In genomic region chr5:10620346-10620745, GRCh38 we compare ENCODE assay signal across 29 cellular contexts. TPM values are rescaled to one million over a fixed set of nuclear protein-coding genes. Genes with fewer than 3 reads are reported as not detected.
A peak's percentile ranks its signal among the peaks of the same experiment; 100 is the strongest.
DNase-seq lines count a peak whose midpoint lies in the region; ATAC-seq, FAIRE-seq and TF ChIP-seq lines count a peak whose summit lies in the region.
"Had no signal": no experiment of that assay in that cellular context is flagged by ENCODE, and none has a peak within 500 bp of the region (broad histone marks: within the 10 kb centered on the region; RNA-seq: fewer than 3 reads in every experiment).

No MANE protein-coding gene starts in this region.

- H3K36me3 ChIP-seq in GM12878 (ENCODE audit: control insufficient read depth in 2 of 2, insufficient read depth in 2 of 2, low read length in 1 of 2), result peaks cover 26 to 32% of the 10 kb centered on the region in 2 experiments; a peak in 3 of 4 replicates
- H3K36me3 ChIP-seq: adrenal gland, transverse colon had no signal

- peak overlapping the region; percentile 53 for H3K27ac ChIP-seq in GM12878 (ENCODE audit: control insufficient read depth, insufficient read depth)
- H3K27ac ChIP-seq: A549, adrenal gland, transverse colon had no signal

- WGBS in GM12878 (ENCODE audit: insufficient coverage, insufficient replicate concordance, low lambda C conversion rate, missing lambda C conversion rate), result 26% methylated on average over 3 of the region's 3 CpGs

- TF ChIP-seq RAD21 in GM12878 (IDR thresholded peaks at IDR 0.05; ENCODE audit: insufficient read depth, low read depth, low read length), result no peak

- no TSS peak for BruUV-seq in GM12878 (replicated peaks; lab: Mats Ljungman, UMichigan)

- no peaks in the 10 kb centered on the region for H4K20me1 ChIP-seq in GM12878 (ENCODE audit: control insufficient read depth, insufficient read depth)

- FAIRE-seq in GM12878 (lab: Jason Lieb, UNC), result no peak
- FAIRE-seq: A549, GM19239, H54, TTC549 had no signal

- H3K4me1 ChIP-seq in GM12878 (ENCODE audit: control insufficient read depth, insufficient read depth, low read length), result peaks cover 13% of the 10 kb centered on the region
- H3K4me1 ChIP-seq: A549, adrenal gland had no signal

- ATAC-seq in GM18508 (IDR thresholded peaks at IDR 0.05; ENCODE audit: insufficient read depth, unreplicated experiment) (peak; percentile 50), GM19463 (IDR thresholded peaks at IDR 0.05; ENCODE audit: unreplicated experiment) (peak; percentile 38), HG03095 (IDR thresholded peaks at IDR 0.05; ENCODE audit: unreplicated experiment) (peak; percentile 51), GM12878 (peak; percentile 80)
- ATAC-seq: A549; effector memory CD8-positive, alpha-beta T cell; left cardiac atrium; PC-3; Right ventricle myocardium inferior; T-helper 17 cell had no signal

- no peak for TF ChIP-seq CTCF in GM12878 (IDR thresholded peaks at IDR 0.05 in 2 of 3, conservative IDR thresholded peaks at IDR 0.05 in 1 of 3; ENCODE audit: control insufficient read depth in 2 of 3, extremely low read depth in 1 of 3, insufficient read depth in 1 of 3, low read depth in 3 of 3, low read length in 3 of 3)

- intact Hi-C loops in GM12878 (cut with micrococcal nuclease; ENCODE audit: unreplicated experiment), result no loop called here

- no peak overlapping the region for H2AFZ ChIP-seq in GM12878 (ENCODE audit: control insufficient read depth, low read depth, low read length)

- in situ Hi-C loops in GM12878 (cut with MboI), result no loop called here

- H3K4me3 ChIP-seq in GM12878, result no peak overlapping the region
- H3K4me3 ChIP-seq: A549, adrenal gland, transverse colon had no signal

- RAD21 ChIA-PET in GM12878 (lab: Charles Lee; ENCODE audit: unreplicated experiment), result interaction anchor here (1.0 to 3.2 kb wide), 7 partner anchors 11 to 166 kb away, joined by 3 to 19 read pairs (median 8); no protein-coding TSS in a partner anchor

- H3K9ac ChIP-seq in GM12878 (ENCODE audit: control insufficient read depth, insufficient read depth, low read length), result no peak overlapping the region

- no peaks in the 10 kb centered on the region for H3K9me3 ChIP-seq in GM12878 (replicated peaks; ENCODE audit: control insufficient read depth, insufficient read depth, low read length)
- H3K9me3 ChIP-seq: adrenal gland, transverse colon had no signal

- SMC1A ChIA-PET in GM12878 (lab: Charles Lee; ENCODE audit: uncharacterized antibody, unreplicated experiment), result interaction anchor here (0.8 to 12.0 kb wide), 22 partner anchors 9 to 199 kb away, joined by 3 to 192 read pairs (median 4); no protein-coding TSS in a partner anchor

- no peak for DNase-seq in GM12878 (ENCODE audit: low read depth, low spot score)
- no peak for DNase-seq in RKO (ENCODE audit: low spot score)
- DNase-seq in activated T-cell treated with anti-CD3 and anti-CD28 coated beads, Interleukin-2, amount 50 U/mL, for 1 hour, result no peak
- DNase-seq in NCI-H187 treated with DMSO at 0.1 percent for 48 hours (lab: John Stamatoyannopoulos, UW), result no peak
- DNase-seq in NCI-H345 (lab: John Stamatoyannopoulos, UW), result no peak
- DNase-seq: activated CD4-positive, alpha-beta memory T cell treated with anti-CD3 and anti-CD28 coated beads for 36 hours; activated CD4-positive, alpha-beta T cell treated with anti-CD3 and anti-CD28 coated beads for 1 hour; activated CD8-positive, alpha-beta memory T cell treated with anti-CD3 and anti-CD28 coated beads, Interleukin-2, amount 50 U/mL, for 4 hours; activated naive CD4-positive, alpha-beta T cell treated with anti-CD3 and anti-CD28 coated beads, Interleukin-2, amount 10 ng/mL, durations not matched to agents 7 days and 5 days; adrenal gland; CD4-positive, CD25-positive, alpha-beta regulatory T cell; effector memory CD8-positive, alpha-beta T cell; immature natural killer cell; left cardiac atrium; MV-4-11; NCI-H146; NCI-H510A; PC-3; stimulated activated CD4-positive, alpha-beta T cell treated with anti-CD3 and anti-CD28 coated beads, Interleukin-4, amount 100 ng/mL, for 24 hours; T-helper 17 cell; transverse colon had no signal

- no peaks in the 10 kb centered on the region for H3K27me3 ChIP-seq in GM12878 (replicated peaks in 1 of 2; ENCODE audit: control insufficient read depth in 2 of 2, insufficient read depth in 2 of 2, low read length in 1 of 2)
- H3K27me3 ChIP-seq: adrenal gland, transverse colon had no signal

- POLR2A ChIA-PET in GM12878 (lab: Charles Lee), result interaction anchor here (0.8 to 1.9 kb wide), 4 partner anchors 13 to 83 kb away, joined by 3 to 15 read pairs (median 6); no protein-coding TSS in a partner anchor

- peaks cover 43% of the 10 kb centered on the region for H3K79me2 ChIP-seq in GM12878 (ENCODE audit: control insufficient read depth, insufficient read depth, low read length)

- peak in 1 of 2 experiments; percentile 9; a peak in 1 of 4 replicates for TF ChIP-seq EP300 in GM12878 (IDR thresholded peaks at IDR 0.05; ENCODE audit: borderline replicate concordance in 1 of 2, control insufficient read depth in 1 of 2, low read depth in 2 of 2, low read length in 2 of 2)

- CTCF ChIA-PET in GM12878 (lab: Yijun Ruan, JAX), result interaction anchor here (0.8 to 2.7 kb wide), 10 partner anchors 8 to 168 kb away, joined by 3 to 26 read pairs (median 6); no protein-coding TSS in a partner anchor

- H3K4me2 ChIP-seq in GM12878 (ENCODE audit: control insufficient read depth, insufficient read depth), result no peak overlapping the region; the same call in 1 of the 2 replicates
- H3K4me2 ChIP-seq: A549 had no signal

- TF ChIP-seq POLR2A in GM12878 (IDR thresholded peaks at IDR 0.05; ENCODE audit: low read depth, low read length), result no peak

TF ChIP-seq in GM12878, 131 proteins besides CTCF, POLR2A, EP300 and RAD21 (continues in another document):
- TF ChIP-seq PAX8 (IDR thresholded peaks at IDR 0.05), result no peak
- TF ChIP-seq KAT2A (conservative IDR thresholded peaks at IDR 0.05; ENCODE audit: control insufficient read depth, low read depth, low read length), result no peak
- TF ChIP-seq, protein P1, sequence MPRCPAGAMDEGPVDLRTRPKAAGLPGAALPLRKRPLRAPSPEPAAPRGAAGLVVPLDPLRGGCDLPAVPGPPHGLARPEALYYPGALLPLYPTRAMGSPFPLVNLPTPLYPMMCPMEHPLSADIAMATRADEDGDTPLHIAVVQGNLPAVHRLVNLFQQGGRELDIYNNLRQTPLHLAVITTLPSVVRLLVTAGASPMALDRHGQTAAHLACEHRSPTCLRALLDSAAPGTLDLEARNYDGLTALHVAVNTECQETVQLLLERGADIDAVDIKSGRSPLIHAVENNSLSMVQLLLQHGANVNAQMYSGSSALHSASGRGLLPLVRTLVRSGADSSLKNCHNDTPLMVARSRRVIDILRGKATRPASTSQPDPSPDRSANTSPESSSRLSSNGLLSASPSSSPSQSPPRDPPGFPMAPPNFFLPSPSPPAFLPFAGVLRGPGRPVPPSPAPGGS (IDR thresholded peaks at IDR 0.05; ENCODE audit: borderline replicate concordance, insufficient read depth, low read depth, low read length, poor library complexity, severe bottlenecking), result no peak
- no peak for TF ChIP-seq HSF1 (IDR thresholded peaks at IDR 0.05; ENCODE audit: low read depth, low read length)
- TF ChIP-seq PML (IDR thresholded peaks at IDR 0.05; ENCODE audit: low read length), result no peak; the same call in 1 of the 2 replicates
- no peak for TF ChIP-seq MLLT1 (IDR thresholded peaks at IDR 0.05)
- no peak for TF ChIP-seq ZNF384 (IDR thresholded peaks at IDR 0.05; ENCODE audit: borderline replicate concordance, low read depth, low read length)
- TF ChIP-seq TBL1XR1 (IDR thresholded peaks at IDR 0.05; ENCODE audit: low read depth, low read length), result no peak
- TF ChIP-seq MYC (IDR thresholded peaks at IDR 0.05; ENCODE audit: insufficient read depth, insufficient read length, insufficient replicate concordance, low read length, severe bottlenecking), result no peak

RNA-seq across cellular contexts. Expression of gene ANKRD33B, which starts 56.5 kb away (rescaled TPM):
- 51.1 and 53.7 TPM in 2 replicates for total RNA-seq in GM12878 (2013; cell fraction: nucleolus; rRNA removed)
- total RNA-seq in GM12878 (2014; rRNA removed) (17.0 and 18.6 TPM in 2 replicates), GM12878 (2014; rRNA removed; fragmentation: Illumina TruSeq; extraction: Trizol) (20.3 and 20.4 TPM in 2 replicates), GM12878 (2021) (58.4 and 61.6 TPM in 2 replicates)
- 12.2 TPM for polyA plus RNA-seq in GM12878 (2011; ENCODE audit: low read depth)
- polyA plus RNA-seq in GM12878 (2011; rRNA removed) (11.0 and 12.7 TPM in 2 replicates), GM12878 (2014; fragmentation: Illumina TruSeq; extraction: Trizol) (22.7 and 27.0 TPM in 2 replicates), GM12878 (2014; fragmentation: Nextera tagmentation; extraction: Ambion mirVana) (1 to 10 TPM; 5.9 to 6.1 TPM), GM12878 (2014; rRNA removed) (19.6 and 20.7 TPM in 2 replicates), GM12878 (2016; fragmentation: Nextera tagmentation; extraction: Ambion mirVana) (1 to 10 TPM; 4.9 to 9.5 TPM)
- polyA plus RNA-seq in GM12878 (2011; cell fraction: cytosol; rRNA removed), result 16.9 and 17.7 TPM in 2 replicates
- polyA plus RNA-seq in GM12878 (2011; cell fraction: nucleus; rRNA removed), result 24.0 and 29.2 TPM in 2 replicates
- 19.6 TPM in 2 replicates for polyA plus RNA-seq in GM12878 (2012)
- 42.2 and 53.6 TPM in 2 replicates for polyA minus RNA-seq in GM12878 (2011; rRNA and poly(A)+ RNA removed)
- 28.3 and 29.6 TPM in 2 replicates for polyA minus RNA-seq in GM12878 (2011; cell fraction: cytosol; rRNA and poly(A)+ RNA removed)
- 13.7 and 27.7 TPM in 2 replicates for polyA minus RNA-seq in GM12878 (2011; cell fraction: nucleus; rRNA and poly(A)+ RNA removed)
